Comparison of ENCODE assay signal across 9 cellular contexts in genomic region chr2:206693399-206694137, GRCh38. TPM values are rescaled to one million over a fixed set of nuclear protein-coding genes. Genes with fewer than 3 reads are reported as not detected.
A peak's percentile ranks its signal among the peaks of the same experiment; 100 is the strongest.
DNase-seq lines count a peak whose midpoint lies in the region; ATAC-seq and TF ChIP-seq lines count a peak whose summit lies in the region.
"Had no signal": no experiment of that assay in that cellular context is flagged by ENCODE, and none has a peak within 500 bp of the region (broad histone marks: within the 10 kb centered on the region; RNA-seq: fewer than 3 reads in every experiment).

No MANE protein-coding gene starts in this region.

- intact Hi-C loops in heart left ventricle (cut with DNase I), result loop anchor here (2.0 to 10.0 kb wide), 9 partner anchors 74 to 784 kb away; partner anchors contain the start of genes FASTKD2 (in 1 of the 10) and MDH1B (in 1 of the 10)

- TF ChIP-seq POLR2A in heart left ventricle (IDR thresholded peaks at IDR 0.05), result no peak

- peak; percentile 61 for TF ChIP-seq CTCF in GM10248 (IDR thresholded peaks at IDR 0.05; ENCODE audit: control extremely low read depth, extremely low read depth, low read depth, missing control alignments)
- TF ChIP-seq CTCF in heart left ventricle (IDR thresholded peaks at IDR 0.05), result peak; percentile 48 to 78 (median 62)

- peaks cover 5% of the 10 kb centered on the region for H3K4me1 Mint-ChIP-seq in activated T-helper 17 cell treated with anti-CD3 and anti-CD28 coated beads, Interleukin-2, amount 50 U/mL, for 72 hours

- H3K9me3 ChIP-seq in heart left ventricle, result no peaks in the 10 kb centered on the region

- no peak overlapping the region for H3K27ac Mint-ChIP-seq in activated T-helper 17 cell treated with anti-CD3 and anti-CD28 coated beads, Interleukin-2, amount 50 U/mL, for 72 hours

- CTCF ChIA-PET in GM10248 (lab: Yijun Ruan, JAX), result interaction anchor here (1.1 to 2.5 kb wide), 4 partner anchors 28 to 1347 kb away, joined by 3 to 16 read pairs (median 6); no protein-coding TSS in a partner anchor

- peaks cover 0 to 5% (median 0%) of the 10 kb centered on the region in 9 donors for H3K27me3 ChIP-seq in heart left ventricle

- no peaks in the 10 kb centered on the region for H3K4me1 ChIP-seq in heart left ventricle

- no peak overlapping the region for H3K27ac ChIP-seq in heart left ventricle

- POLR2A ChIA-PET in GM10248 (lab: Yijun Ruan, JAX), result no interaction called here

- H3K27me3 Mint-ChIP-seq in activated T-helper 17 cell treated with anti-CD3 and anti-CD28 coated beads, Interleukin-2, amount 50 U/mL, for 72 hours, result peaks cover 2% of the 10 kb centered on the region

- H3K9me3 Mint-ChIP-seq in activated T-helper 17 cell treated with anti-CD3 and anti-CD28 coated beads, Interleukin-2, amount 50 U/mL, for 72 hours, result no peaks in the 10 kb centered on the region

- WGBS in heart left ventricle, 4 donors, result 25 to 30% (median 26%) methylated on average over 5 of the region's 5 CpGs

- DNase-seq in AG08395 (ENCODE audit: low spot score), result peak; percentile 72
- DNase-seq in GM10248 (ENCODE audit: extremely low spot score), result peak; percentile 58
- DNase-seq in NCI-H526 (lab: John Stamatoyannopoulos, UW), result peak; percentile 63 to 71
- no peak for DNase-seq in heart left ventricle
- peak; percentile 39 for DNase-seq in putamen (ENCODE audit: low spot score)
- no peak for DNase-seq in cortex of kidney (lab: John Stamatoyannopoulos, UW)

- H3K36me3 ChIP-seq in heart left ventricle, result no peaks in the 10 kb centered on the region

- no peak overlapping the region for H3K4me3 ChIP-seq in heart left ventricle

- ATAC-seq in HG03175 (IDR thresholded peaks at IDR 0.05; ENCODE audit: unreplicated experiment) (peak; percentile 74), heart left ventricle (peak in 3 of 4 donors; percentile 60 to 74 (median 67))
- ATAC-seq in activated T-helper 17 cell treated with anti-CD3 and anti-CD28 coated beads, Interleukin-2, amount 50 U/mL, for 72 hours (replicated peaks), result peak; percentile 60

- no peak overlapping the region for H3K4me3 Mint-ChIP-seq in activated T-helper 17 cell treated with anti-CD3 and anti-CD28 coated beads, Interleukin-2, amount 50 U/mL, for 72 hours

- H3K36me3 Mint-ChIP-seq in activated T-helper 17 cell treated with anti-CD3 and anti-CD28 coated beads, Interleukin-2, amount 50 U/mL, for 72 hours (ENCODE audit: low read depth), result no peaks in the 10 kb centered on the region

RNA-seq across cellular contexts. Expression of gene DYTN, which starts 24.6 kb away (rescaled TPM):
- not detected for total RNA-seq in activated T-helper 17 cell treated with anti-CD3 and anti-CD28 coated beads, Interleukin-2, amount 50 U/mL, for 72 hours
- not detected for total RNA-seq in heart left ventricle
- not detected for polyA plus RNA-seq in heart left ventricle
- total RNA-seq: pulmonary artery endothelial cell had no signal

RNA-seq across cellular contexts. Expression of gene FAM237A, which starts 51.3 kb away (rescaled TPM):
- not detected for total RNA-seq in activated T-helper 17 cell treated with anti-CD3 and anti-CD28 coated beads, Interleukin-2, amount 50 U/mL, for 72 hours
- total RNA-seq in heart left ventricle, result 1 to 10 TPM in 2 of 9 donors, under 1 TPM in 1, not detected in 6; 0.56 to 3.4 (median 1.4) TPM
- not detected for polyA plus RNA-seq in heart left ventricle
- total RNA-seq: pulmonary artery endothelial cell had no signal

Comparison
In these comparisons a context has a peak if more than half of its experiments do, and no peak if none do; other contexts are left out.
1. DNase-seq: peak in AG08395 (single experiment), GM10248 (single experiment), NCI-H526 (2 of 2) and putamen (single experiment); none in heart left ventricle (0 of 5) and cortex of kidney (single experiment).
2. Peak in every context shown above with its lines, with median percentiles within 50 percentile points of each other: ATAC-seq.